In the genomic region with DNA sequence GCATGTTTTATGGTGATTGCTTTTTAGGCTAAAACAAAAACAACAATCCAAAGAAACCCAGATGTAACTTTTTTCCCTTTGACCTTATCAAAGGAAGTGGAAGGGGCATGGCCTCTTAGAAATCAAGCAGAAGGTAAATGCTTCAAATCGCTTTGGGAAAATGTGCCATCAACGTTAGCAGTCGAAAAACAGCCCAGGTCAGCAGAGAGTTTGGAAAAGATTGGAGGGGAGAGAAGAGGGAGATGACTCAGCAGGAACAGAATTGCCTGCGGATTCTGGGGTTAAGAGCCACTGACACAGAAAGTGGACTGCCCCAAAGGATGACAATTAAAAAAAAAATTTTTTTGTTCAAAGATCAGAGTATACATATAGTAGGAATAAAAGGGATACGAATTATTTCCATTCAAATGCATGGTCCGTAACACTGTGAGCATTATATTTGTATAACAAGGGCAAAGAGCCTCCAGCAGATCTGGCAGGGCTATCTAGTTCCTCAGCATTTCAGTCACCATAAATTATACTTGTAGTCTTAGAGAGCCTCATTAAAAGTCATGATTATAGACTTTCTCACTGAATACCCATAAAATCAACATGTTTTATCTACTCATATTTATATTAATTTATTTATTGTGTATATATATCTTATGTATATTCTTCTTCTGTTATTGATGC, we compare ENCODE assay signal across 21 cellular contexts.
DNase-seq lines count a peak whose midpoint lies in the region; ATAC-seq and TF ChIP-seq lines count a peak whose summit lies in the region.
"Had no signal": no experiment of that assay in that cellular context is flagged by ENCODE, and none has a peak within 500 bp of the region (broad histone marks: within the 10 kb centered on the region; RNA-seq: fewer than 3 reads in every experiment).

No MANE protein-coding gene starts in this region.

- TF ChIP-seq POLR2A in HCT116 (IDR thresholded peaks at IDR 0.05; ENCODE audit: borderline replicate concordance, extremely low read depth, insufficient read depth, insufficient read length) (no peak), adrenal gland (IDR thresholded peaks at IDR 0.05) (no peak)

- no peaks in the 10 kb centered on the region for H3K79me2 ChIP-seq in HCT116 (ENCODE audit: insufficient read depth, low read length)

- no peaks in the 10 kb centered on the region for H4K20me1 ChIP-seq in HCT116 (ENCODE audit: insufficient read depth)

- H2AFZ ChIP-seq in HCT116 (ENCODE audit: low read depth, low read length, poor library complexity, severe bottlenecking): peak overlapping the region; percentile 32

- RAD21 ChIA-PET in HCT116 (lab: Charles Lee; ENCODE audit: low non-redundant PET in 1 of 2, low total read pairs in 2 of 2, uncharacterized antibody in 2 of 2, unreplicated experiment in 2 of 2): no interaction called here

- TF ChIP-seq CTCF in HCT116 (IDR thresholded peaks at IDR 0.05 in 2 of 3, conservative IDR thresholded peaks at IDR 0.05 in 1 of 3; ENCODE audit: borderline replicate concordance in 1 of 3, insufficient read depth in 1 of 3, low read depth in 2 of 3, low read length in 2 of 3) (no peak), adrenal gland (IDR thresholded peaks at IDR 0.05) (no peak)

- no peak overlapping the region for H3K4me2 ChIP-seq in HCT116 (ENCODE audit: low read length)

- CTCF ChIA-PET in HCT116 (lab: Charles Lee): no interaction called here

- H3K9me3 ChIP-seq in HCT116 (ENCODE audit: control insufficient read depth in 1 of 2, insufficient read depth in 1 of 2, low read depth in 1 of 2, low read length in 2 of 2) (no peaks in the 10 kb centered on the region), adrenal gland (replicated peaks in 1 of 3) (no peaks in the 10 kb centered on the region)
- H3K9me3 ChIP-seq: left ventricle myocardium inferior, upper lobe of right lung had no signal

- H3K36me3 ChIP-seq in HCT116 (ENCODE audit: control insufficient read depth in 1 of 2, insufficient read depth in 2 of 2, low read length in 2 of 2) (no peaks in the 10 kb centered on the region), adrenal gland (replicated peaks in 1 of 2) (no peaks in the 10 kb centered on the region)
- H3K36me3 ChIP-seq: left ventricle myocardium inferior, upper lobe of right lung had no signal

- no TSS peak for BruUV-seq in HCT116 (replicated peaks; lab: Mats Ljungman, UMichigan)

- POLR2A ChIA-PET in HCT116 (lab: Charles Lee): no interaction called here

- 54 to 61% (median 55%) methylated on average over 6 of the region's 6 CpGs for WGBS in adrenal gland, 4 donors

- TF ChIP-seq RAD21 in HCT116 (IDR thresholded peaks at IDR 0.05; ENCODE audit: low read depth): no peak

- H3K4me3 ChIP-seq in HCT116 (replicated peaks in 1 of 2; ENCODE audit: low read depth in 1 of 2, low read length in 2 of 2) (no peak overlapping the region), adrenal gland (no peak overlapping the region)
- H3K4me3 ChIP-seq: left ventricle myocardium inferior, upper lobe of right lung had no signal

- ATAC-seq in HCT116 (no peak), HG03521 (IDR thresholded peaks at IDR 0.05; ENCODE audit: unreplicated experiment) (no peak)
- ATAC-seq: stimulated activated naive CD8-positive, alpha-beta T cell treated with anti-CD3 and anti-CD28 coated beads, Interleukin-15, amount 100 ng/mL, for 72 hours; upper lobe of right lung had no signal

- no peaks in the 10 kb centered on the region for H3K9me2 ChIP-seq in HCT116 (ENCODE audit: insufficient read depth)

- H3K27ac ChIP-seq in HCT116 (ENCODE audit: low read depth, low read length) (no peak overlapping the region), adrenal gland (no peak overlapping the region)
- H3K27ac ChIP-seq: left ventricle myocardium inferior, upper lobe of right lung had no signal

- no peaks in the 10 kb centered on the region for H3K4me1 ChIP-seq in HCT116 (ENCODE audit: control insufficient read depth in 1 of 2, insufficient read depth in 2 of 2, low read length in 2 of 2)
- H3K4me1 ChIP-seq in adrenal gland (replicated peaks in 1 of 2): no peaks in the 10 kb centered on the region
- H3K4me1 ChIP-seq: left ventricle myocardium inferior, upper lobe of right lung had no signal

- intact Hi-C loops in HCT116 (cut with micrococcal nuclease): no loop called here
- intact Hi-C loops in adrenal gland (cut with DNase I): no loop called here

- H3K9ac ChIP-seq in HCT116 (ENCODE audit: low read length): no peak overlapping the region

- H3K27me3 ChIP-seq in HCT116 (ENCODE audit: insufficient read depth, low read length): no peaks in the 10 kb centered on the region
- H3K27me3 ChIP-seq in adrenal gland: no peaks in the 10 kb centered on the region
- H3K27me3 ChIP-seq: upper lobe of right lung had no signal

- DNase-seq in A172 (ENCODE audit: low spot score) (peak; percentile 29), HCT116 (ENCODE audit: low read depth, low spot score) (no peak), astrocyte of the hippocampus (ENCODE audit: low read depth, low spot score) (peak; percentile 15), islet precursor cell (peak; percentile 70), HuH-7 (ENCODE audit: low spot score) (no peak), ecto neural progenitor cell (ENCODE audit: low spot score) (no peak), adrenal gland (no peak)
- DNase-seq: ACHN; activated CD4-positive, alpha-beta T cell treated with anti-CD3 and anti-CD28 coated beads, Interleukin-2, amount 50 U/mL, for 1 hour; activated naive CD4-positive, alpha-beta T cell treated with anti-CD3 and anti-CD28 coated beads, Interleukin-2, amount 50 U/mL, for 16 hours; CD4-positive, alpha-beta T cell; DND-41; effector CD4-positive, alpha-beta T cell; hypothalamus; left ventricle myocardium inferior; naive B cell; NCI-H187 treated with DMSO at 0.1 percent for 48 hours; NCI-H524 treated with DMSO at 0.1 percent for 48 hours; stimulated activated naive CD8-positive, alpha-beta T cell treated with anti-CD3 and anti-CD28 coated beads, Interleukin-15, amount 100 ng/mL, for 72 hours; upper lobe of right lung had no signal

TF ChIP-seq in HCT116, 20 proteins besides CTCF, POLR2A, EP300 and RAD21:
- TF ChIP-seq EZH2 (IDR thresholded peaks at IDR 0.05) (no peak), JUND (IDR thresholded peaks at IDR 0.05) (no peak), YY1 (IDR thresholded peaks at IDR 0.05; ENCODE audit: extremely low read depth, insufficient replicate concordance, low read depth, low read length) (no peak)

Comparison
In these comparisons a context has a peak if more than half of its experiments do, and no peak if none do; other contexts are left out.
1. DNase-seq: peak in A172 (single experiment), astrocyte of the hippocampus (single experiment) and islet precursor cell (single experiment); none in HCT116 (single experiment), HuH-7 (single experiment), ecto neural progenitor cell (single experiment) and adrenal gland (0 of 7).